ENCODE assay signal across 8 cellular contexts in genomic region chr15:82952156-82953081, GRCh38. TPM values are rescaled to one million over a fixed set of nuclear protein-coding genes. Genes with fewer than 3 reads are reported as not detected.
DNase-seq lines count a peak whose midpoint lies in the region; ATAC-seq and TF ChIP-seq lines count a peak whose summit lies in the region.

Gene HOMER2 (minus strand): TSS chr15:82952720. CDS start chr15:82952535, 185 bp downstream.

- peaks cover 5% of the 10 kb centered on the region for H3K27me3 Mint-ChIP-seq in stimulated activated naive CD8-positive, alpha-beta T cell treated with anti-CD3 and anti-CD28 coated beads, Interleukin-15, Interleukin-2, amounts not matched to agents 100 ng/mL and 50 ng/mL, for 24 hours

- H3K4me3 ChIP-seq in AG04449 (ENCODE audit: low read depth, low read length) (peak within 1 kb of the TSS; percentile 48), Panc1 (ENCODE audit: low read depth in 2 of 2, low read length in 2 of 2) (peak within 1 kb of the TSS; percentile 69 to 71)

- H3K27ac Mint-ChIP-seq in stimulated activated naive CD8-positive, alpha-beta T cell treated with anti-CD3 and anti-CD28 coated beads, Interleukin-15, Interleukin-2, amounts not matched to agents 100 ng/mL and 50 ng/mL, for 24 hours, result peak within 1 kb of the TSS; percentile 9

- in situ Hi-C loops in Panc1 (cut with HindIII; ENCODE audit: low pct_unique_long_range_greater_than_20kb, low sequenced_read_pairs), result no loop called here

- intact Hi-C loops in Panc1 (cut with micrococcal nuclease; ENCODE audit: unreplicated experiment), result no loop called here

- POLR2A ChIA-PET in AG04449 (lab: Yijun Ruan, JAX), result no interaction called here
- POLR2A ChIA-PET in Panc1 (lab: Charles Lee), result no interaction called here

- peaks cover 15% of the 10 kb centered on the region for H3K4me1 ChIP-seq in Panc1 (ENCODE audit: control insufficient read depth, insufficient read depth, low read length)

- H3K27me3 ChIP-seq in Panc1 (ENCODE audit: control insufficient read depth, insufficient read depth, low read length), result no peaks in the 10 kb centered on the region

- H3K36me3 ChIP-seq in Panc1 (ENCODE audit: control insufficient read depth, insufficient read depth, low read length), result no peaks in the 10 kb centered on the region

- H3K27ac ChIP-seq in Panc1 (ENCODE audit: low read length), result peak within 1 kb of the TSS; percentile 81

- H3K36me3 Mint-ChIP-seq in stimulated activated naive CD8-positive, alpha-beta T cell treated with anti-CD3 and anti-CD28 coated beads, Interleukin-15, Interleukin-2, amounts not matched to agents 100 ng/mL and 50 ng/mL, for 24 hours (ENCODE audit: low read depth), result no peaks in the 10 kb centered on the region

- no peak for TF ChIP-seq CTCF in AG04449 (IDR thresholded peaks at IDR 0.05; ENCODE audit: insufficient read depth, low read length, missing control alignments)
- TF ChIP-seq CTCF in Panc1 (IDR thresholded peaks at IDR 0.05), result no peak

- H3K4me3 Mint-ChIP-seq in stimulated activated naive CD8-positive, alpha-beta T cell treated with anti-CD3 and anti-CD28 coated beads, Interleukin-15, Interleukin-2, amounts not matched to agents 100 ng/mL and 50 ng/mL, for 24 hours, result peak within 1 kb of the TSS; percentile 62

- no TSS peak for BruUV-seq in Panc1 (replicated peaks; lab: Mats Ljungman, UMichigan)

- DNase-seq in AG04449 (ENCODE audit: low read depth, low spot score), result no peak
- DNase-seq in Panc1 (ENCODE audit: low read depth, low spot score), result no peak
- DNase-seq in cerebellum (ENCODE audit: low spot score), result peak; percentile 74
- peak; percentile 80 for DNase-seq in left lobe of liver (ENCODE audit: low spot score)

- CTCF ChIA-PET in AG04449 (lab: Yijun Ruan, JAX) (no interaction called here), Panc1 (lab: Charles Lee) (no interaction called here)

- H3K4me1 Mint-ChIP-seq in stimulated activated naive CD8-positive, alpha-beta T cell treated with anti-CD3 and anti-CD28 coated beads, Interleukin-15, Interleukin-2, amounts not matched to agents 100 ng/mL and 50 ng/mL, for 24 hours (ENCODE audit: low read depth), result peaks cover 5% of the 10 kb centered on the region

- ATAC-seq in GM18498 (IDR thresholded peaks at IDR 0.05; ENCODE audit: unreplicated experiment) (peak; percentile 52), Panc1 (peak; percentile 92), left lobe of liver (peak; percentile 83), HG03565 (IDR thresholded peaks at IDR 0.05; ENCODE audit: unreplicated experiment) (no peak), HG03520 (IDR thresholded peaks at IDR 0.05; ENCODE audit: unreplicated experiment) (no peak)

- no peaks in the 10 kb centered on the region for H3K9me3 ChIP-seq in Panc1 (ENCODE audit: control insufficient read depth, insufficient read depth, low read depth, low read length)

- H3K9me3 Mint-ChIP-seq in stimulated activated naive CD8-positive, alpha-beta T cell treated with anti-CD3 and anti-CD28 coated beads, Interleukin-15, Interleukin-2, amounts not matched to agents 100 ng/mL and 50 ng/mL, for 24 hours, result no peaks in the 10 kb centered on the region

RNA-seq across cellular contexts. Expression of gene HOMER2, which starts in this region (rescaled TPM):
- total RNA-seq in Panc1 (2021; ENCODE audit: unreplicated experiment) (35.9 TPM), cerebellum (53.0 TPM), left lobe of liver (61.3 TPM)
- polyA plus RNA-seq in Panc1 (2012; ENCODE audit: insufficient read length), result 39.5 TPM

Comparison
In these comparisons a context has a peak if more than half of its experiments do, and no peak if none do; other contexts are left out.
1. DNase-seq: peak in cerebellum (single experiment) and left lobe of liver (single experiment); none in AG04449 (single experiment) and Panc1 (single experiment).
2. ATAC-seq: peak in GM18498 (single experiment), Panc1 (single experiment) and left lobe of liver (single experiment); none in HG03565 (single experiment) and HG03520 (single experiment).